17 cellular contexts compared by ENCODE assay signal in the genomic region with DNA sequence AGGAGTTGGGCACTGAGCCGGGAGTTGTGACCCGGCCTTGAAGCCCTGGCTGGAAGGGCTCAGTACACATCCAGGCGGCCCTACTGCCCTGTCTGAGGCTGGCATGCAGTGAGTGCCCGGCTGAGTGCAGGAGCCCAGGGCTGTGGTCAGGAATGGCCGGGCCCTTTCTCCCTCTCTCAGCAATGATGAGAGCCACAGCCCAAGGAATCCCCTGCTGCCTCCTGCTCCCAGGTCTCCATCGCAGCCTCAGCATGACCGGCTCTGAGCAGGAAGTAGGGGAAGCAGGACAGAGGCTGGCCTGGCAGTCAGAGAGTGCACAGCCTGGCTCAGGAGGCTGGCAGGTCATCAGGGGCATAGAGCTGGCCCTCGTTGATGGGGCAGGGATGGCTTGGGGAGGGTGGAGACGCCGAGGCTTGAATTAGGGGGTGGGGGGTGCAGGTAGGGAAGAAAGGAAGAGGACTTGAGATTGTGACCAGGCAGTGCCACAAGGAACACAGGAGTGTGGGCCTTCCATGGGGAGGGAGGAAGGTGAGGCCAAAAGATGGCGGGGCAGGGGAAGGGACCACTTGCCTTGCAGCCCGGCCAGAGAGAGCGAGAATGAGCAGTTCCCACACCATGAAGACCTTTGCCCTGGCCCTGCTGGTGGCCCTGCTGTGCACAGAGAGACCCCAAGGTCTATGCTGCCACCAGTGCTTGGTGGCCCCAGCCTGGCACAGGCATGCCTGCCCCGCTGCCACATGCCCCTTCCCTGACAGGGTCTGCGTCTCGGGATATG. TPM values are rescaled to one million over a fixed set of nuclear protein-coding genes. Genes with fewer than 3 reads are reported as not detected.
DNase-seq lines count a peak whose midpoint lies in the region; ATAC-seq and TF ChIP-seq lines count a peak whose summit lies in the region.
"Had no signal": no experiment of that assay in that cellular context is flagged by ENCODE, and none has a peak within 500 bp of the region (broad histone marks: within the 10 kb centered on the region; RNA-seq: fewer than 3 reads in every experiment).

No MANE protein-coding gene starts in this region.

- H3K4me3 ChIP-seq in RWPE2 (ENCODE audit: severe bottlenecking) = no peak overlapping the region
- H3K4me3 ChIP-seq in gastroesophageal sphincter = no peak overlapping the region
- no peak overlapping the region for H3K4me3 ChIP-seq in osteoblast (ENCODE audit: insufficient read depth, low read length)
- H3K4me3 ChIP-seq in upper lobe of left lung = no peak overlapping the region

- H3K36me3 ChIP-seq in RWPE2 (ENCODE audit: low read depth) (no peaks in the 10 kb centered on the region), gastroesophageal sphincter (no peaks in the 10 kb centered on the region), osteoblast (ENCODE audit: insufficient read depth, low read length) (no peaks in the 10 kb centered on the region), upper lobe of left lung (no peaks in the 10 kb centered on the region)

- H3K27ac ChIP-seq in RWPE2 (ENCODE audit: poor library complexity, severe bottlenecking) (peak overlapping the region; percentile 99), gastroesophageal sphincter (peak overlapping the region in 3 of 4 donors; percentile 58 to 77 (median 66)), osteoblast (ENCODE audit: low read depth, low read length) (no peak overlapping the region), upper lobe of left lung (peak overlapping the region; percentile 84 to 89 (median 86))

- TF ChIP-seq CTCF in RWPE2 (IDR thresholded peaks at IDR 0.05; ENCODE audit: poor library complexity, severe bottlenecking) = no peak
- TF ChIP-seq CTCF in gastroesophageal sphincter (IDR thresholded peaks at IDR 0.05) = no peak
- TF ChIP-seq CTCF in osteoblast (IDR thresholded peaks at IDR 0.05; ENCODE audit: extremely low read depth, low read depth, low read length) = no peak
- TF ChIP-seq CTCF in upper lobe of left lung (IDR thresholded peaks at IDR 0.05) = no peak

- H3K9me3 ChIP-seq in RWPE2 (ENCODE audit: severe bottlenecking) = no peaks in the 10 kb centered on the region
- no peaks in the 10 kb centered on the region for H3K9me3 ChIP-seq in gastroesophageal sphincter
- no peaks in the 10 kb centered on the region for H3K9me3 ChIP-seq in osteoblast (ENCODE audit: low read depth, low read length)
- H3K9me3 ChIP-seq in upper lobe of left lung = no peaks in the 10 kb centered on the region

- H3K4me1 ChIP-seq in RWPE2 (ENCODE audit: insufficient read depth, poor library complexity, severe bottlenecking) (peaks cover 53% of the 10 kb centered on the region), gastroesophageal sphincter (peaks cover 0 to 34% (median 7%) of the 10 kb centered on the region in 3 donors), osteoblast (ENCODE audit: insufficient read depth, low read length) (no peaks in the 10 kb centered on the region), upper lobe of left lung (peaks cover 13 to 64% (median 30%) of the 10 kb centered on the region in 4 donors)

- H3K27me3 ChIP-seq in RWPE2 (ENCODE audit: insufficient read depth, poor library complexity, severe bottlenecking) = no peaks in the 10 kb centered on the region
- H3K27me3 ChIP-seq in gastroesophageal sphincter = no peaks in the 10 kb centered on the region
- no peaks in the 10 kb centered on the region for H3K27me3 ChIP-seq in osteoblast (ENCODE audit: insufficient read depth, low read length)
- no peaks in the 10 kb centered on the region for H3K27me3 ChIP-seq in upper lobe of left lung

- TF ChIP-seq POLR2A in gastroesophageal sphincter (IDR thresholded peaks at IDR 0.05) = no peak
- TF ChIP-seq POLR2A in upper lobe of left lung (IDR thresholded peaks at IDR 0.05) = no peak

- H4K20me1 ChIP-seq in osteoblast (ENCODE audit: insufficient read depth, low read length) = no peaks in the 10 kb centered on the region

- no peak for ATAC-seq in RWPE2 (ENCODE audit: low read depth)
- ATAC-seq in gastroesophageal sphincter = no peak
- ATAC-seq in upper lobe of left lung (ENCODE audit: low FRiP score in 2 of 2) = no peak
- no peak for ATAC-seq in GM19455 (IDR thresholded peaks at IDR 0.05; ENCODE audit: unreplicated experiment)
- no peak for ATAC-seq in HG02678 (IDR thresholded peaks at IDR 0.05; ENCODE audit: unreplicated experiment)
- ATAC-seq: activated naive CD4-positive, alpha-beta T cell treated with anti-CD3 and anti-CD28 coated beads, Interleukin-2, amount 50 U/mL, for 72 hours; activated T-cell treated with anti-CD3 and anti-CD28 coated beads, Interleukin-2, amount 50 U/mL, for 4 hours; naive thymus-derived CD4-positive, alpha-beta T cell had no signal

- 80 to 93% methylated on average over 1 to 5 of the region's 16 CpGs for WGBS in gastroesophageal sphincter (ENCODE audit: low coverage in 1 of 2), 2 donors
- 71 to 76% methylated on average over 9 to 14 of the region's 16 CpGs for WGBS in upper lobe of left lung, 2 donors

- no peak for DNase-seq in RWPE2 (ENCODE audit: low spot score)
- peak; percentile 88 for DNase-seq in osteoblast (ENCODE audit: insufficient read length, low spot score, missing footprints)
- DNase-seq in upper lobe of left lung = no peak
- DNase-seq in GM19238 (ENCODE audit: insufficient read length, low spot score) = no peak
- DNase-seq: activated T-cell treated with anti-CD3 and anti-CD28 coated beads, Interleukin-2, amount 50 U/mL, for 4 hours; hypothalamus; MM.1S; naive thymus-derived CD4-positive, alpha-beta T cell; NCI-H187 treated with DMSO at 0.1 percent for 48 hours; NCI-H524; stimulated activated CD4-positive, alpha-beta T cell treated with anti-CD3 and anti-CD28 coated beads, Interleukin-1b, Interleukin-23, amount 100 ng/mL, for 48 hours had no signal

- H2AFZ ChIP-seq in osteoblast (ENCODE audit: low read length) = no peak overlapping the region

- H3K79me2 ChIP-seq in osteoblast (ENCODE audit: insufficient read depth, low read length) = no peaks in the 10 kb centered on the region

- TF ChIP-seq EP300 in gastroesophageal sphincter (IDR thresholded peaks at IDR 0.05) (no peak), upper lobe of left lung (IDR thresholded peaks at IDR 0.05) (no peak)

- H3K4me2 ChIP-seq in osteoblast (ENCODE audit: insufficient read depth, low read length) = no peak overlapping the region

RNA-seq across cellular contexts. Expression of gene KRT17, which starts 32.1 kb away (rescaled TPM):
- total RNA-seq in gastroesophageal sphincter (10 to 100 TPM in 2 of 4 donors, 1 to 10 TPM in 1, not detected in 1; 7.0 to 18.5 (median 17.4) TPM), osteoblast (4.3 and 4.7 TPM in 2 replicates), upper lobe of left lung (10 to 100 TPM in 4 of 6 donors, 1 to 10 TPM in 1, under 1 TPM in 1; 0.78 to 33.3 (median 18.0) TPM)
- total RNA-seq: activated T-cell treated with anti-CD3 and anti-CD28 coated beads, Interleukin-2, amount 50 U/mL, for 4 hours; naive thymus-derived CD4-positive, alpha-beta T cell; subcutaneous adipose tissue had no signal

RNA-seq across cellular contexts. Expression of gene EIF1, which starts 32.2 kb away (rescaled TPM):
- 100 to 1,000 TPM; 224 to 331 (median 270) TPM for total RNA-seq in gastroesophageal sphincter
- total RNA-seq in osteoblast = 94.5 and 101 TPM in 2 replicates
- total RNA-seq in upper lobe of left lung = 100 to 1,000 TPM; 109 to 998 (median 405) TPM

RNA-seq across cellular contexts. Expression of gene KRT16, which starts 43.9 kb away (rescaled TPM):
- 10 to 100 TPM in 2 of 4 donors, 1 to 10 TPM in 2; 1.1 to 78.8 (median 13.5) TPM for total RNA-seq in gastroesophageal sphincter
- 4.3 and 5.6 TPM in 2 replicates for total RNA-seq in osteoblast
- total RNA-seq in upper lobe of left lung = not detected
- total RNA-seq: activated naive CD4-positive, alpha-beta T cell treated with anti-CD3 and anti-CD28 coated beads, Interleukin-2, amount 50 U/mL, for 72 hours; activated T-cell treated with anti-CD3 and anti-CD28 coated beads, Interleukin-2, amount 50 U/mL, for 4 hours; naive thymus-derived CD4-positive, alpha-beta T cell had no signal

RNA-seq across cellular contexts. Expression of gene GAST, which starts 55.7 kb away (rescaled TPM):
- not detected for total RNA-seq in gastroesophageal sphincter
- total RNA-seq in osteoblast = not detected in 2 replicates
- total RNA-seq in upper lobe of left lung = not detected
- total RNA-seq: activated naive CD4-positive, alpha-beta T cell treated with anti-CD3 and anti-CD28 coated beads, Interleukin-2, amount 50 U/mL, for 72 hours; activated T-cell treated with anti-CD3 and anti-CD28 coated beads, Interleukin-2, amount 50 U/mL, for 4 hours; naive thymus-derived CD4-positive, alpha-beta T cell; renal cortical epithelial cell; subcutaneous adipose tissue had no signal
